In the genomic region with DNA sequence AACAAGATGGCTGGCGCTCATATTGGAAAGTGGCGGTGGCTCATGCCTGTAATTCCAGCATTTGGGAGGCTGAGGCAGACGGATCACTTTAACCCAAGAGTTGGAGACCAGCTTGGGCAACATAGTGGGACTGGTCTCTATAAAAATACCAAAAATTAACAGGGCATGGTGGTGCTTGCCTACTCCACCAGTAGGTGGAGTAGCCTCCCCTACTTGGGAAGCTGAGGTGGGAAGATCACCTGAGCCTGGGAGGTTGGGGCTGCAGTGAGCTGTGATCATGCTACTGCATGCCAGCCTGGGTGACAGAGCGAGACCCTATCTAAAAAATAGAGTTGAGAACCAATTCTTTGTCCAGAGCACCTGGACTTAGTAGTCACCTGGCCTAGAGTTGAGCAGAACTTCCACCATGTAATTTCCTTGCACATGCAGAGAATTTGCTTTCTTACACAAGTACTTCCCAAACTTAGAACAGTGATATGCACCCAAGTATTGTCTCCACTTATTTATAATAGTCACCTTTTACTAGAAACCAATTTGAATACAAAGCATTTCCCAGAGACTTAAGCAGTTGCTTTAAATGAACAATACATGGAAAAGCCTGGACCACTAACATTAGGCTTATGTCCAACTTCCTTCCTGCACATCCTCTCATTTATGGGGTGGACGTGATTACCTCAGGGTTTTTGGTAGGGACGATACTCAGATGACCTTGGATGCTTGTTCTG, we compare ENCODE assay signal across 9 cellular contexts. TPM values are rescaled to one million over a fixed set of nuclear protein-coding genes. Genes with fewer than 3 reads are reported as not detected.
DNase-seq lines count a peak whose midpoint lies in the region; ATAC-seq, FAIRE-seq and TF ChIP-seq lines count a peak whose summit lies in the region.
"Had no signal": no experiment of that assay in that cellular context is flagged by ENCODE, and none has a peak within 500 bp of the region (broad histone marks: within the 10 kb centered on the region; RNA-seq: fewer than 3 reads in every experiment).

No MANE protein-coding gene starts in this region.

- H3K4me1 ChIP-seq in GM23248 (ENCODE audit: insufficient read depth) = no peaks in the 10 kb centered on the region

- intact Hi-C loops in activated B cell treated with CpG ODN at 0.5 μM for 24 hours (cut with micrococcal nuclease) = loop anchor here (1.0 kb wide), 2 partner anchors 32 to 383 kb away; no protein-coding TSS in a partner anchor

- H3F3A ChIP-seq in GM23248 (ENCODE audit: insufficient read depth) = no peaks in the 10 kb centered on the region

- H2AFZ ChIP-seq in GM23248 = no peak overlapping the region

- H3K4me3 ChIP-seq in GM23248 = no peak overlapping the region

- no peaks in the 10 kb centered on the region for H3K9me3 Mint-ChIP-seq in activated B cell treated with CpG ODN at 0.5 μM for 24 hours
- no peaks in the 10 kb centered on the region for H3K9me3 Mint-ChIP-seq in activated T-cell treated with anti-CD3 and anti-CD28 coated beads, Interleukin-2, amount 50 U/mL, for 24 hours
- H3K9me3 Mint-ChIP-seq: T-cell had no signal

- ATAC-seq in GM19025 (IDR thresholded peaks at IDR 0.05; ENCODE audit: low read depth, unreplicated experiment) (peak; percentile 69), HG03442 (IDR thresholded peaks at IDR 0.05; ENCODE audit: unreplicated experiment) (peak; percentile 85), activated B cell treated with CpG ODN at 0.5 μM for 24 hours (ENCODE audit: low read depth) (peak; percentile 74)
- ATAC-seq: T-cell had no signal

- no peaks in the 10 kb centered on the region for H3K27me3 ChIP-seq in GM23248 (replicated peaks; ENCODE audit: insufficient read depth)

- no peak overlapping the region for H3K27ac Mint-ChIP-seq in activated B cell treated with CpG ODN at 0.5 μM for 24 hours
- H3K27ac Mint-ChIP-seq in activated T-cell treated with anti-CD3 and anti-CD28 coated beads, Interleukin-2, amount 50 U/mL, for 24 hours = no peak overlapping the region
- H3K27ac Mint-ChIP-seq: T-cell had no signal

- H3K4me2 ChIP-seq in GM23248 (ENCODE audit: unreplicated experiment) = no peak overlapping the region

- no peaks in the 10 kb centered on the region for H3K27me3 Mint-ChIP-seq in activated B cell treated with CpG ODN at 0.5 μM for 24 hours
- H3K27me3 Mint-ChIP-seq in activated T-cell treated with anti-CD3 and anti-CD28 coated beads, Interleukin-2, amount 50 U/mL, for 24 hours = no peaks in the 10 kb centered on the region
- H3K27me3 Mint-ChIP-seq: T-cell had no signal

- H3K4me3 Mint-ChIP-seq in activated B cell treated with CpG ODN at 0.5 μM for 24 hours = no peak overlapping the region
- no peak overlapping the region for H3K4me3 Mint-ChIP-seq in activated T-cell treated with anti-CD3 and anti-CD28 coated beads, Interleukin-2, amount 50 U/mL, for 24 hours
- H3K4me3 Mint-ChIP-seq: T-cell had no signal

- no peaks in the 10 kb centered on the region for H3K36me3 Mint-ChIP-seq in activated B cell treated with CpG ODN at 0.5 μM for 24 hours (ENCODE audit: low read depth)
- H3K36me3 Mint-ChIP-seq in activated T-cell treated with anti-CD3 and anti-CD28 coated beads, Interleukin-2, amount 50 U/mL, for 24 hours (ENCODE audit: low read depth) = no peaks in the 10 kb centered on the region
- H3K36me3 Mint-ChIP-seq: T-cell had no signal

- H3K9ac ChIP-seq in GM23248 = no peak overlapping the region

- no peak for FAIRE-seq in D721Med (lab: Jason Lieb, UNC)

- 0 out of 2 replicates have a peak, but pooled peaks cover 5% of the 10 kb centered on the region for H3K9me2 ChIP-seq in GM23248 (ENCODE audit: insufficient read depth)

- H3K79me2 ChIP-seq in GM23248 (ENCODE audit: insufficient read depth) = no peaks in the 10 kb centered on the region

- no peak overlapping the region for H3K27ac ChIP-seq in GM23248

- TF ChIP-seq CTCF in D721Med (IDR thresholded peaks at IDR 0.05; ENCODE audit: insufficient read depth, missing control alignments) (peak; percentile 56), activated B cell treated with CpG ODN at 0.5 μM for 24 hours (IDR thresholded peaks at IDR 0.05) (no peak)

- no peaks in the 10 kb centered on the region for H3K36me3 ChIP-seq in GM23248 (ENCODE audit: low read depth)

- no peaks in the 10 kb centered on the region for H3K4me1 Mint-ChIP-seq in activated B cell treated with CpG ODN at 0.5 μM for 24 hours
- no peaks in the 10 kb centered on the region for H3K4me1 Mint-ChIP-seq in activated T-cell treated with anti-CD3 and anti-CD28 coated beads, Interleukin-2, amount 50 U/mL, for 24 hours (ENCODE audit: low read depth)
- H3K4me1 Mint-ChIP-seq: T-cell had no signal

- no peaks in the 10 kb centered on the region for H3K9me3 ChIP-seq in GM23248 (ENCODE audit: low read depth)

- H4K20me1 ChIP-seq in GM23248 (ENCODE audit: insufficient read depth) = no peaks in the 10 kb centered on the region

- WGBS in GM23248 (ENCODE audit: low coverage in 1 of 2, low lambda C conversion rate in 2 of 2, missing lambda C conversion rate in 2 of 2), 2 experiments = 87 to 88% methylated on average over 6 of the region's 6 CpGs

- POLR2A ChIA-PET in activated B cell treated with CpG ODN at 0.5 μM for 24 hours (lab: Charles Lee) = interaction anchor here (1.3 kb wide), 1 partner anchor 32 kb away, joined by 4 read pairs; no protein-coding TSS in a partner anchor

- CTCF ChIA-PET in activated B cell treated with CpG ODN at 0.5 μM for 24 hours (lab: Charles Lee) = interaction anchor here (1.1 to 3.0 kb wide), 9 partner anchors 14 to 384 kb away, joined by 3 to 86 read pairs (median 5); no protein-coding TSS in a partner anchor

- no peak for DNase-seq in D721Med (ENCODE audit: insufficient read length, low spot score)
- no peak for DNase-seq in activated B cell treated with CpG ODN at 0.5 μM for 24 hours
- DNase-seq in lung microvascular endothelial cell (ENCODE audit: low read depth in 2 of 2) = peak; percentile 61 to 71
- no peak for DNase-seq in activated T-cell treated with anti-CD3 and anti-CD28 coated beads, Interleukin-2, amount 50 U/mL, for 24 hours
- DNase-seq in GM23248 = no peak
- no peak for DNase-seq in middle frontal gyrus (ENCODE audit: extremely low spot score, low spot score)

- in situ Hi-C loops in GM23248 (cut with MboI) = no loop called here

RNA-seq across cellular contexts. Expression of a gene that starts 15.9 kb away (rescaled TPM):
- total RNA-seq in activated B cell treated with CpG ODN at 0.5 μM for 24 hours = not detected in 2 replicates
- 0.22 TPM in 1 of 2 replicates, not detected in the other for total RNA-seq in lung microvascular endothelial cell
- total RNA-seq in GM23248 (2014; rRNA removed; shearing (Covaris generic)) = not detected in 2 replicates
- polyA plus RNA-seq in GM23248 (2016; fragmentation: Nextera tagmentation; extraction: Ambion mirVana) = 0.08 and 0.16 TPM in 2 replicates

Comparison
In these comparisons a context has a peak if more than half of its experiments do, and no peak if none do; other contexts are left out.
1. DNase-seq: peak in lung microvascular endothelial cell (2 of 2); none in D721Med (single experiment), activated B cell treated with CpG ODN at 0.5 μM for 24 hours (single experiment), activated T-cell treated with anti-CD3 and anti-CD28 coated beads, Interleukin-2, amount 50 U/mL, for 24 hours (single experiment), GM23248 (single experiment) and middle frontal gyrus (single experiment).
2. Peak in every context shown above with its lines, with median percentiles within 50 percentile points of each other: ATAC-seq.